ENCODE assay signal across 17 cellular contexts in the genomic region with DNA sequence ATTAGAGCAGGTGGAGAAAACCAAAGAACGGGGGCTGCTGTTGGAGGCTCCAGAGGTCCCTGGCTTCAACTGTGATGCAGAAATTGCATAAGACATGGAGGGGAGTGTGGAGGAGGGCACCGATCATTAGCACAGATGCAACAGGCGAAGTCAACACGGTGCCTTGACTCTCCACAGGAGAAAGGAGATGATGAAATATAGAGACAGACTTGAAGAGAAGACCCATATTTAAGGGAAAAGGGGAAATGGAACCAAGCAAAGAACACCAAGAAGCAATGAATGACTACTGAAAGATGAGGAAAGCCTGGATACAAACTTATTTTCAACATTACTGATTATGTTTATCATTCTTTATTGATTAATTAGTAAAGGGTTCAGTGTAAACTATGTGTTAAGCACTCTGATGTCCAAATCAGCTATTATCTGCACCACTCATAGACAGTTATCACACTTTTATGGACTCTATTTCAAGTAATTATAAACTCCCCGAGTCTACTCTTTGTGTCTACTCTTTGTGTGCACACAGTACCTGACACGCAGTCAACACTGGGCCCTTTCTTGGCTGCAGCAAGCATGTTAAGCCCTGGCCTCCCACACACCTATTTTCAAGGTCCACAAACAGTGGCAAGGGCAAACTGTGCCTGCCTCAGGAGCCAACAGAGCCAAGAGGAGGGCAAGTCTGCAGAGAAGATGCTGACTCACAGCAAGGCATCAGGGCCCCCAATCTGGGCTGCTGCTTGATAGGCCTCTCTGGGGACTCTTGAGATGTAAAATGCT.
"Had no signal": no experiment of that assay in that cellular context is flagged by ENCODE, and none has a peak within 500 bp of the region (broad histone marks: within the 10 kb centered on the region; RNA-seq: fewer than 3 reads in every experiment).

No MANE protein-coding gene starts in this region.

- ATAC-seq: gastrocnemius medialis; left ventricle myocardium superior; stimulated activated memory B cell treated with anti-CD40 and anti-IgM and Interleukin-4, amounts not matched to agents 10 μg/mL and 1 μg/mL and 100 μg/mL, for 72 hours had no signal

- H3K4me3 ChIP-seq: adrenal gland, gastrocnemius medialis, prostate gland, right lobe of liver, tibial artery, vagina had no signal

- H3K27me3 ChIP-seq: adrenal gland, gastrocnemius medialis, right lobe of liver, tibial artery, vagina had no signal

- H3K9me3 ChIP-seq: adrenal gland, gastrocnemius medialis, prostate gland, right lobe of liver, tibial artery, vagina had no signal

- H3K4me1 ChIP-seq: adrenal gland, gastrocnemius medialis, prostate gland, right lobe of liver, tibial artery, vagina had no signal

- DNase-seq: activated B cell treated with CpG ODN at 0.5 μM for 24 hours; activated CD4-positive, alpha-beta T cell treated with anti-CD3 and anti-CD28 coated beads, Interleukin-2, amount 10 ng/mL, durations not matched to agents 7 days and 5 days; activated naive CD4-positive, alpha-beta T cell treated with anti-CD3 and anti-CD28 coated beads, Interleukin-2, amount 50 U/mL, for 16 hours; adrenal gland; caudate nucleus; cortex of kidney; effector CD8-positive, alpha-beta T cell; gastrocnemius medialis; kidney; left ventricle myocardium superior; mesenchymal stem cell; occipital lobe; right lobe of liver; tibial artery had no signal

- H3K27ac ChIP-seq: adrenal gland, gastrocnemius medialis, prostate gland, right lobe of liver, tibial artery, vagina had no signal

- H3K36me3 ChIP-seq: adrenal gland, gastrocnemius medialis, prostate gland, right lobe of liver, tibial artery, vagina had no signal
